In the genomic region with DNA sequence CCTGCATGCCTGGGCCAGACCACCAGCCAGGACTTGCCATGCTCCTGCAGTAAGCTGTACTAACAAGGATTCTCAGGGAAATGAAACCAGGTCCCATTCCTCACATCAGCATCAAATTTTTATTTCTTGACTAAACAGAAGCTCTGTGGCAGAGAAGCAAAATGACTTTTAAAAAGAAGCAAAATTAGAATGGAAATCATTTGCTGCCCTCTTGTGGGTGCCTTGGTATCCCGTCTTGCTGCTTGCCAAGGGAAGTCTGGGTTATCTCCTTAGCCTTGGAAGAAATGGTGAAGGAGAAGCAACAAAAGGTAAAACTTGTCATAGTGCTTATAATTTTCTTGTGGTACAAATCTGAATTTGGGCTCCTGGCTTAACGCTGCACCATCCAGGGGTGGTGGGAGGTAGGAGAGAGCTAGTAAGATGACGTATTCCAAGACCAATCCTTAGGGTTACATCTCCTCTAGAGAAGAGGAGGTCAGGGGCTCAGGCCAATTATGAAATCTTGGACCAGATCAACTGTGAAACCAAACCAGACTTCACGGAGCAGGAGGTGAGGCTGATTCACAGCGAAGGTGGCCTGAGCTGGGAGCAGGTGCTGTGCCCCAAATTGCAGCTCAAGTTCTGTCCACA, we compare ENCODE assay signal across 9 cellular contexts.
DNase-seq lines count a peak whose midpoint lies in the region; ATAC-seq and TF ChIP-seq lines count a peak whose summit lies in the region.
"Had no signal": no experiment of that assay in that cellular context is flagged by ENCODE, and none has a peak within 500 bp of the region (broad histone marks: within the 10 kb centered on the region; RNA-seq: fewer than 3 reads in every experiment).

No MANE protein-coding gene starts in this region.

- DNase-seq in left ventricle myocardium inferior (no peak), right cardiac atrium (no peak), NCI-H1105 treated with DMSO at 0.1 percent for 48 hours (lab: John Stamatoyannopoulos, UW) (peak; percentile 44), brain microvascular endothelial cell (peak; percentile 46), nephron progenitor cell (peak; percentile 23)
- DNase-seq in stimulated activated CD4-positive, alpha-beta T cell treated with anti-CD3 and anti-CD28 coated beads, Interleukin-4, amount 100 ng/mL, for 4 hours = no peak

- H3K36me3 ChIP-seq in left ventricle myocardium inferior (no peaks in the 10 kb centered on the region), brain microvascular endothelial cell (replicated peaks) (no peaks in the 10 kb centered on the region)

- H3K27me3 Mint-ChIP-seq in nephron progenitor cell (ENCODE audit: low read depth, poor library complexity) = no peaks in the 10 kb centered on the region
- H3K27me3 Mint-ChIP-seq: dendritic cell treated with granulocyte-macrophage colony-stimulating factor and Interleukin-4, amounts not matched to agents 40 ng/mL and 50 ng/mL, for 4 days had no signal

- no peaks in the 10 kb centered on the region for H3K9me3 Mint-ChIP-seq in nephron progenitor cell
- H3K9me3 Mint-ChIP-seq: dendritic cell treated with granulocyte-macrophage colony-stimulating factor and Interleukin-4, amounts not matched to agents 40 ng/mL and 50 ng/mL, for 4 days had no signal

- TF ChIP-seq CTCF in left ventricle myocardium inferior (IDR thresholded peaks at IDR 0.05; ENCODE audit: borderline replicate concordance) (peak; percentile 57), brain microvascular endothelial cell (IDR thresholded peaks at IDR 0.05; ENCODE audit: low read depth, low read length, missing control alignments) (peak; percentile 72), nephron progenitor cell (IDR thresholded peaks at IDR 0.05) (peak; percentile 52)

- no peak for ATAC-seq in right cardiac atrium
- ATAC-seq in HG03175 (IDR thresholded peaks at IDR 0.05; ENCODE audit: unreplicated experiment) = no peak
- no peak for ATAC-seq in GM19023 (IDR thresholded peaks at IDR 0.05; ENCODE audit: unreplicated experiment)

- H3K9me3 ChIP-seq in left ventricle myocardium inferior (replicated peaks) (peaks cover 3% of the 10 kb centered on the region), right cardiac atrium (ENCODE audit: control insufficient read depth, low read length) (no peaks in the 10 kb centered on the region)

- no peak overlapping the region for H3K27ac ChIP-seq in left ventricle myocardium inferior (replicated peaks)
- no peak overlapping the region for H3K27ac ChIP-seq in right cardiac atrium (ENCODE audit: low read length)
- no peak overlapping the region for H3K27ac ChIP-seq in brain microvascular endothelial cell

- intact Hi-C loops in left ventricle myocardium inferior (cut with micrococcal nuclease) = no loop called here
- intact Hi-C loops in right cardiac atrium (cut with DNase I) = loop anchor here in 3 of 4 donors (5.0 kb wide), 1 partner anchor 90 kb away; no protein-coding TSS in a partner anchor

- H3K4me1 ChIP-seq in left ventricle myocardium inferior (no peaks in the 10 kb centered on the region), right cardiac atrium (ENCODE audit: control insufficient read depth, insufficient read depth, low read length) (no peaks in the 10 kb centered on the region)

- peaks cover 9% of the 10 kb centered on the region for H3K4me1 Mint-ChIP-seq in nephron progenitor cell

- H3K4me3 ChIP-seq in left ventricle myocardium inferior = no peak overlapping the region
- H3K4me3 ChIP-seq in right cardiac atrium (ENCODE audit: low read length) = no peak overlapping the region
- no peak overlapping the region for H3K4me3 ChIP-seq in brain microvascular endothelial cell (ENCODE audit: low read depth, low read length)

- WGBS in right cardiac atrium = 31% methylated on average over 5 of the region's 5 CpGs

- H3K27ac Mint-ChIP-seq in nephron progenitor cell = no peak overlapping the region
- H3K27ac Mint-ChIP-seq: dendritic cell treated with granulocyte-macrophage colony-stimulating factor and Interleukin-4, amounts not matched to agents 40 ng/mL and 50 ng/mL, for 4 days had no signal

- no peak overlapping the region for H3K4me3 Mint-ChIP-seq in nephron progenitor cell
- H3K4me3 Mint-ChIP-seq: dendritic cell treated with granulocyte-macrophage colony-stimulating factor and Interleukin-4, amounts not matched to agents 40 ng/mL and 50 ng/mL, for 4 days had no signal

- in situ Hi-C loops in brain microvascular endothelial cell (cut with HindIII; ENCODE audit: low pct_ligation_motif_present, low sequenced_read_pairs) = no loop called here

- H3K27me3 ChIP-seq in left ventricle myocardium inferior (ENCODE audit: low read depth) (peaks cover 53% of the 10 kb centered on the region), right cardiac atrium (ENCODE audit: control insufficient read depth, insufficient read depth) (no peaks in the 10 kb centered on the region), brain microvascular endothelial cell (replicated peaks) (no peaks in the 10 kb centered on the region)

- no peaks in the 10 kb centered on the region for H3K36me3 Mint-ChIP-seq in nephron progenitor cell (ENCODE audit: low read depth)

Comparison
In these comparisons a context has a peak if more than half of its experiments do, and no peak if none do; other contexts are left out.
1. DNase-seq: peak in NCI-H1105 treated with DMSO at 0.1 percent for 48 hours (single experiment), brain microvascular endothelial cell (single experiment) and nephron progenitor cell (single experiment); none in left ventricle myocardium inferior (single experiment), right cardiac atrium (0 of 3) and stimulated activated CD4-positive, alpha-beta T cell treated with anti-CD3 and anti-CD28 coated beads, Interleukin-4, amount 100 ng/mL, for 4 hours (0 of 2).
2. Peak in every context shown above with its lines, with median percentiles within 50 percentile points of each other: CTCF ChIP-seq.